Comparison of ENCODE assay signal across 29 cellular contexts in the genomic region with DNA sequence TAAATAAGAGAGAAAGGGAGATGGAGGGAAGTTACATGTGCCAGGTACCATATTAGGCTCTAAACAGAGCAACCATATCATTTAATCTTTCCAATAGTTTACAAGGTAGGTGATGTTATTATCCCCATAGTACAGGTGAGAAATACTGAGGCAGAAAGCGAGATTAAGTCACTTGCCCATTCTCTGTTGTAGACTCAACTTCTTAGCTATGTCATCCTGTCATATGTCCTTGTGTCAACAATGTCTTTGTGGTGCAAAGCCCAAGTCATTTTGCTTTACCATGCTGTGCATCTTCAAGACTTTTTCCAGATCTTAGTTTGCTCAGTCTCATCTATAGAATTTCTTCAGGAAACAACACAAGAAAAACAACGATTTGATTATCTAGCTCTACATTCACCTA.
"Had no signal": no experiment of that assay in that cellular context is flagged by ENCODE, and none has a peak within 500 bp of the region (broad histone marks: within the 10 kb centered on the region; RNA-seq: fewer than 3 reads in every experiment).

No MANE protein-coding gene starts in this region.

- DNase-seq: activated CD4-positive, alpha-beta T cell treated with anti-CD3 and anti-CD28 coated beads for 1 hour; activated CD4-positive, alpha-beta T cell treated with anti-CD3 and anti-CD28 coated beads, Interleukin-2, amount 10 ng/mL, durations not matched to agents 24 days and 14 days; activated CD4-positive, alpha-beta T cell treated with anti-CD3 and anti-CD28 coated beads, Interleukin-2, amount 50 U/mL, for 48 hours; activated CD4-positive, CD25-positive, alpha-beta regulatory T cell; activated CD8-positive, alpha-beta T cell treated with anti-CD3 and anti-CD28 coated beads, Interleukin-2, amount 10 ng/mL, durations not matched to agents 7 days and 5 days; activated effector memory CD4-positive, alpha-beta T cell treated with anti-CD3 and anti-CD28 coated beads, Interleukin-2, amount 50 U/mL, for 16 hours; activated naive CD4-positive, alpha-beta T cell treated with Interleukin-2 at 50 U/mL for 16 hours; activated naive CD8-positive, alpha-beta T cell treated with anti-CD3 and anti-CD28 coated beads, Interleukin-2, amount 10 ng/mL, durations not matched to agents 7 days and 5 days; activated T-cell treated with anti-CD3 and anti-CD28 coated beads, Interleukin-2, amount 50 U/mL, for 4 hours; amygdala; NCI-H1092 treated with DMSO at 0.1 percent for 48 hours; NCI-H1417; NCI-H146; NCI-H187; NCI-H2029 treated with DMSO at 0.1 percent for 48 hours; NCI-H2107; NCI-H2171; NCI-H510A; NCI-H526; NCI-H748 treated with DMSO at 0.1 percent for 48 hours; SHP77; SJCRH30; T1000; WERI-Rb-1 had no signal

- H3K27me3 ChIP-seq: ascending aorta, cardiac muscle cell, SJCRH30 had no signal

- H3K4me1 ChIP-seq: ascending aorta had no signal

- H3K4me3 ChIP-seq: ascending aorta, cardiac muscle cell, SJCRH30, SK-N-MC had no signal

- H3K27ac ChIP-seq: ascending aorta, cardiac muscle cell, SJCRH30, SK-N-MC, WERI-Rb-1 had no signal

- ATAC-seq: activated CD8-positive, alpha-beta T cell treated with anti-CD3 and anti-CD28 coated beads, Interleukin-2, amount 10 ng/mL, durations not matched to agents 7 days and 5 days; activated T-cell treated with anti-CD3 and anti-CD28 coated beads, Interleukin-2, amount 50 U/mL, for 4 hours had no signal

- H3K27me3 Mint-ChIP-seq: activated naive CD4-positive, alpha-beta T cell treated with anti-CD3 and anti-CD28 coated beads, Interleukin-2, amount 50 U/mL, for 24 hours had no signal

- H3K9me3 Mint-ChIP-seq: activated CD4-positive, alpha-beta T cell treated with anti-CD3 and anti-CD28 coated beads, Interleukin-2, amount 10 ng/mL, durations not matched to agents 24 days and 14 days; activated naive CD4-positive, alpha-beta T cell treated with anti-CD3 and anti-CD28 coated beads, Interleukin-2, amount 50 U/mL, for 24 hours; activated T-cell treated with anti-CD3 and anti-CD28 coated beads, Interleukin-2, amount 50 U/mL, for 4 hours; central memory CD8-positive, alpha-beta T cell had no signal

- H3K36me3 Mint-ChIP-seq: activated naive CD4-positive, alpha-beta T cell treated with anti-CD3 and anti-CD28 coated beads, Interleukin-2, amount 50 U/mL, for 24 hours; activated naive CD8-positive, alpha-beta T cell treated with anti-CD3 and anti-CD28 coated beads, Interleukin-2, amount 10 ng/mL, durations not matched to agents 7 days and 5 days had no signal

- H3K4me1 Mint-ChIP-seq: activated naive CD4-positive, alpha-beta T cell treated with anti-CD3 and anti-CD28 coated beads, Interleukin-2, amount 50 U/mL, for 24 hours; central memory CD8-positive, alpha-beta T cell had no signal

- H3K27ac Mint-ChIP-seq: activated CD4-positive, alpha-beta T cell treated with anti-CD3 and anti-CD28 coated beads, Interleukin-2, amount 10 ng/mL, durations not matched to agents 24 days and 14 days; activated CD8-positive, alpha-beta T cell treated with anti-CD3 and anti-CD28 coated beads, Interleukin-2, amount 10 ng/mL, durations not matched to agents 7 days and 5 days; activated naive CD4-positive, alpha-beta T cell treated with anti-CD3 and anti-CD28 coated beads, Interleukin-2, amount 50 U/mL, for 24 hours; activated naive CD8-positive, alpha-beta T cell treated with anti-CD3 and anti-CD28 coated beads, Interleukin-2, amount 10 ng/mL, durations not matched to agents 7 days and 5 days had no signal

- H3K9me3 ChIP-seq: ascending aorta, SJCRH30 had no signal

- H3K36me3 ChIP-seq: ascending aorta, cardiac muscle cell, SJCRH30, WERI-Rb-1 had no signal

- H3K4me3 Mint-ChIP-seq: activated CD4-positive, alpha-beta T cell treated with anti-CD3 and anti-CD28 coated beads, Interleukin-2, amount 10 ng/mL, durations not matched to agents 24 days and 14 days; activated CD8-positive, alpha-beta T cell treated with anti-CD3 and anti-CD28 coated beads, Interleukin-2, amount 10 ng/mL, durations not matched to agents 7 days and 5 days; activated naive CD4-positive, alpha-beta T cell treated with anti-CD3 and anti-CD28 coated beads, Interleukin-2, amount 50 U/mL, for 24 hours; activated naive CD8-positive, alpha-beta T cell treated with anti-CD3 and anti-CD28 coated beads, Interleukin-2, amount 10 ng/mL, durations not matched to agents 7 days and 5 days; activated T-cell treated with anti-CD3 and anti-CD28 coated beads, Interleukin-2, amount 50 U/mL, for 4 hours; central memory CD8-positive, alpha-beta T cell had no signal
